Comparison of ENCODE assay signal across 16 cellular contexts in the genomic region with DNA sequence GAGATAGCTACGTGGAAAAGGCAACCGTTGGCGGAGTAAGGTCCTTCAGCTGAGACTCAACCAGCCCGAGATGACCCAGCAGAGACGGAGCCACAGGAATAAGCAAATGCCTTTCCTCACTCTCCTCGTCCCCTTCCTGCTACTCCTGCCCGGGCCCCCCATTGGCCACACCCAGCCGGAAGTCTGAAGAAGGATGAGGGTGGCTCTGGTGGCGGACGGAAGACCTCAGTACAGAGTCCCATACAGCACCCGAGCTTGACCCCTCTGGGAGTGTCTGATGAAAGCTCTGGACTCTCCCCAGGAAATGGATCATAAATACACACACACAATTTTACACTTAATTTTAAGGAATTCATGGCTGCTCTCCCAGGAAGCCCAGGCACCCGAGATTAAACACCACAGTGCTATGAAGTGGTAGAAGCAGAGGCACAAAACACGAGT.
A peak's percentile ranks its signal among the peaks of the same experiment; 100 is the strongest.
DNase-seq lines count a peak whose midpoint lies in the region; ATAC-seq and TF ChIP-seq lines count a peak whose summit lies in the region.
"Had no signal": no experiment of that assay in that cellular context is flagged by ENCODE, and none has a peak within 500 bp of the region (broad histone marks: within the 10 kb centered on the region; RNA-seq: fewer than 3 reads in every experiment).

No MANE protein-coding gene starts in this region.

- no peaks in the 10 kb centered on the region for H3K9me3 Mint-ChIP-seq in nephron progenitor cell
- H3K9me3 Mint-ChIP-seq in activated T-cell treated with anti-CD3 and anti-CD28 coated beads, Interleukin-2, amount 50 U/mL, for 24 hours, result no peaks in the 10 kb centered on the region
- H3K9me3 Mint-ChIP-seq: activated T-helper 17 cell treated with anti-CD3 and anti-CD28 coated beads, Interleukin-2, amount 50 U/mL, for 72 hours; effector memory CD8-positive, alpha-beta T cell had no signal

- no peak overlapping the region for H3K4me3 Mint-ChIP-seq in nephron progenitor cell
- H3K4me3 Mint-ChIP-seq in activated T-cell treated with anti-CD3 and anti-CD28 coated beads, Interleukin-2, amount 50 U/mL, for 24 hours, result no peak overlapping the region
- H3K4me3 Mint-ChIP-seq: activated CD4-positive, alpha-beta T cell treated with anti-CD3 and anti-CD28 coated beads for 36 hours; activated T-helper 17 cell treated with anti-CD3 and anti-CD28 coated beads, Interleukin-2, amount 50 U/mL, for 72 hours; effector memory CD8-positive, alpha-beta T cell had no signal

- H3K36me3 ChIP-seq in Peyer's patch, result no peaks in the 10 kb centered on the region
- no peaks in the 10 kb centered on the region for H3K36me3 ChIP-seq in heart left ventricle

- no peak for TF ChIP-seq CTCF in AG04450 (IDR thresholded peaks at IDR 0.05; ENCODE audit: low read depth, low read length)
- no peak for TF ChIP-seq CTCF in Peyer's patch (IDR thresholded peaks at IDR 0.05)
- no peak for TF ChIP-seq CTCF in heart left ventricle (IDR thresholded peaks at IDR 0.05)
- no peak for TF ChIP-seq CTCF in nephron progenitor cell (IDR thresholded peaks at IDR 0.05)

- H3K27ac ChIP-seq in AG04450 (ENCODE audit: low read depth, low read length) (peak overlapping the region; percentile 11), Peyer's patch (peak overlapping the region in 3 of 4 donors; percentile 45 to 88 (median 79)), heart left ventricle (peak overlapping the region; percentile 6 to 77 (median 56))
- H3K27ac ChIP-seq: body of pancreas had no signal

- H3K27me3 ChIP-seq in AG04450 (ENCODE audit: control insufficient read depth, insufficient read depth, low read length) (no peaks in the 10 kb centered on the region), Peyer's patch (no peaks in the 10 kb centered on the region), heart left ventricle (no peaks in the 10 kb centered on the region)
- H3K27me3 ChIP-seq: body of pancreas had no signal

- CTCF ChIA-PET in AG04450 (lab: Charles Lee), result no interaction called here

- H3K4me1 ChIP-seq in Peyer's patch (peaks cover 0 to 44% (median 2%) of the 10 kb centered on the region in 4 donors), heart left ventricle (peaks cover 0 to 26% (median 10%) of the 10 kb centered on the region in 12 donors)

- TF ChIP-seq POLR2A in Peyer's patch (IDR thresholded peaks at IDR 0.05) (no peak), heart left ventricle (IDR thresholded peaks at IDR 0.05) (no peak)

- no peaks in the 10 kb centered on the region; the same call in 1 of the 2 replicates for H3K9me3 ChIP-seq in AG04450 (ENCODE audit: control insufficient read depth, insufficient read depth, low read length)
- no peaks in the 10 kb centered on the region for H3K9me3 ChIP-seq in Peyer's patch
- H3K9me3 ChIP-seq in heart left ventricle, result no peaks in the 10 kb centered on the region
- H3K9me3 ChIP-seq: body of pancreas had no signal

- WGBS in heart left ventricle, 4 donors, result 47 to 52% (median 50%) methylated on average over 13 of the region's 13 CpGs

- H3K4me1 Mint-ChIP-seq in nephron progenitor cell, result peaks cover 46% of the 10 kb centered on the region
- peaks cover 13% of the 10 kb centered on the region for H3K4me1 Mint-ChIP-seq in activated T-cell treated with anti-CD3 and anti-CD28 coated beads, Interleukin-2, amount 50 U/mL, for 24 hours (ENCODE audit: low read depth)

- H3K36me3 Mint-ChIP-seq in nephron progenitor cell (ENCODE audit: low read depth), result no peaks in the 10 kb centered on the region
- no peaks in the 10 kb centered on the region for H3K36me3 Mint-ChIP-seq in activated T-cell treated with anti-CD3 and anti-CD28 coated beads, Interleukin-2, amount 50 U/mL, for 24 hours (ENCODE audit: low read depth)

- intact Hi-C loops in heart left ventricle (cut with DNase I), result no loop called here

- H3K4me3 ChIP-seq in AG04450 (ENCODE audit: low read depth, low read length), result no peak overlapping the region
- no peak overlapping the region for H3K4me3 ChIP-seq in Peyer's patch
- no peak overlapping the region for H3K4me3 ChIP-seq in heart left ventricle
- H3K4me3 ChIP-seq: body of pancreas had no signal

- DNase-seq in AG04450 (ENCODE audit: low read depth, low spot score) (no peak), Peyer's patch (peak in 2 of 3 donors; percentile 54 to 70), heart left ventricle (peak in 4 of 5 donors; percentile 36 to 66 (median 53)), nephron progenitor cell (no peak), cortex of kidney (lab: John Stamatoyannopoulos, UW) (no peak), NCI-H774 (lab: John Stamatoyannopoulos, UW) (no peak)
- no peak for DNase-seq in activated T-cell treated with anti-CD3 and anti-CD28 coated beads, Interleukin-2, amount 50 U/mL, for 24 hours
- DNase-seq: ACHN; activated CD4-positive, alpha-beta T cell treated with anti-CD3 and anti-CD28 coated beads for 36 hours; body of pancreas; effector memory CD8-positive, alpha-beta T cell; NCI-H446 treated with DMSO at 0.1 percent for 48 hours; stimulated activated CD4-positive, alpha-beta T cell treated with anti-CD3 and anti-CD28 coated beads, Interleukin-12 subunit alpha, Interleukin-12 subunit beta, amount 100 ng/mL, for 4 hours; T-helper 2 cell had no signal

- POLR2A ChIA-PET in AG04450 (lab: Yijun Ruan, JAX), result interaction anchor here (1.2 kb wide), 1 partner anchor 143 kb away, joined by 3 read pairs; the partner anchor contains the start of gene RRBP1

- ATAC-seq in heart left ventricle (peak; percentile 60 to 84 (median 76)), HG02840 (IDR thresholded peaks at IDR 0.05; ENCODE audit: low FRiP score, unreplicated experiment) (no peak)
- ATAC-seq: body of pancreas; effector memory CD8-positive, alpha-beta T cell had no signal

- peak overlapping the region; percentile 21 for H3K27ac Mint-ChIP-seq in nephron progenitor cell
- H3K27ac Mint-ChIP-seq in activated T-cell treated with anti-CD3 and anti-CD28 coated beads, Interleukin-2, amount 50 U/mL, for 24 hours, result no peak overlapping the region
- H3K27ac Mint-ChIP-seq: activated CD4-positive, alpha-beta T cell treated with anti-CD3 and anti-CD28 coated beads for 36 hours; activated T-helper 17 cell treated with anti-CD3 and anti-CD28 coated beads, Interleukin-2, amount 50 U/mL, for 72 hours; effector memory CD8-positive, alpha-beta T cell had no signal

- peaks cover 11% of the 10 kb centered on the region for H3K27me3 Mint-ChIP-seq in nephron progenitor cell (ENCODE audit: low read depth, poor library complexity)
- no peaks in the 10 kb centered on the region for H3K27me3 Mint-ChIP-seq in activated T-cell treated with anti-CD3 and anti-CD28 coated beads, Interleukin-2, amount 50 U/mL, for 24 hours
- H3K27me3 Mint-ChIP-seq: activated CD4-positive, alpha-beta T cell treated with anti-CD3 and anti-CD28 coated beads for 36 hours; effector memory CD8-positive, alpha-beta T cell had no signal

Comparison
In these comparisons a context has a peak if more than half of its experiments do, and no peak if none do; other contexts are left out.
1. DNase-seq: peak in Peyer's patch (2 of 3) and heart left ventricle (4 of 5); none in AG04450 (single experiment), nephron progenitor cell (single experiment), activated T-cell treated with anti-CD3 and anti-CD28 coated beads, Interleukin-2, amount 50 U/mL, for 24 hours (single experiment), cortex of kidney (single experiment) and NCI-H774 (single experiment).
2. H3K27ac ChIP-seq: peak in every context shown above with its lines; median percentile 79 in Peyer's patch; 56 in heart left ventricle; 11 in AG04450.